In the genomic region with DNA sequence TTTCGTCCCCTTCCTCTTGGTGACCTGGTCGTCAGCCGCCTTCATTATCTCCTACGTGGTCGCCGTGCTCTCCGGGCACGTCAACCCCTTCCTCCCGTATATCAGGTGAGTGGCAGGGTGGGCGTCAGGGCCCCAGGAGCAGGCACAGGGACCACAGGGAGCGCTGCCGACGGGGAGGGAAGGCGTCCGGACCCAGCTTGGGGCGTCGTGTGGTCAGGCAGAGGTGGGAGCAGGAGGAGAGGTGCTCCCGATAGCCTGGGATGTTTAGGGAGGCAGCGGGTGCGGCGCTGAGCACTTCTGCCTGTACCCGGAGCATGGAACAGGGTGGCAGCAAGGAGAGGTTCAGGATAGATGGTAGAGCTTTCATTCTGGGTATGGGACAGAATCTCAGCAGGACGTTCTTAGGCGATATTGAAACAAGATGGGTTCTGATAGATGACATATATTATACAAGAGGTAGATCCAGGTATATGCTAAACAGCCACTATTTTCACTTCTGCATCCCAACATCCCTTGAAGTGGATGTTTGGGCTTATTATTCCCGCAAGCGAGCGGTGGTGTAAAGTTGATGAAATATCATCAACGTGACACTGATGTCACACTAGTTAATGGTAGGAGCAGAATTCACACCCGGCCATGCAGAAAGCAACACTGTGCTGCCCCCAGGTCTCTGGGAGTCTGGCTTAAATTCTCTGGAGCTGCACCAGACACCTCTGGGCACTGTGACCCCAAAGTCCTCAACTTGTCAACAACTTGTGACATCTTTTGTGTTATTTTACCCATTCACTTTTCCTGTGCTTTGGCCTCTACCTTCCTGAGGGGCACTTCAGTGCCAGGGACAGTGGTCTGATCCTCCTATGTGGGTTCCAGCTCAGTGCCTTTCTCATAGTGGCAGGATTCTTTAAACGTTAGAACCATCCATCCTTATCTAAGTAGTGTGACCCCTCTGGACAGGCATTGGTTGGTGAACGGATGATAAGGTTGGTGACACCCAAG, we compare ENCODE assay signal across 1 cellular context.
TF ChIP-seq lines count a peak whose summit lies in the region.

No MANE protein-coding gene starts in this region.

TF ChIP-seq in HepG2, 621 proteins besides CTCF, POLR2A, EP300 and RAD21 (continued from another document):
- TF ChIP-seq ZNF703 (CRISPR knock-in tag; IDR thresholded peaks at IDR 0.05; ENCODE audit: borderline replicate concordance), result no peak
